In the genomic region with DNA sequence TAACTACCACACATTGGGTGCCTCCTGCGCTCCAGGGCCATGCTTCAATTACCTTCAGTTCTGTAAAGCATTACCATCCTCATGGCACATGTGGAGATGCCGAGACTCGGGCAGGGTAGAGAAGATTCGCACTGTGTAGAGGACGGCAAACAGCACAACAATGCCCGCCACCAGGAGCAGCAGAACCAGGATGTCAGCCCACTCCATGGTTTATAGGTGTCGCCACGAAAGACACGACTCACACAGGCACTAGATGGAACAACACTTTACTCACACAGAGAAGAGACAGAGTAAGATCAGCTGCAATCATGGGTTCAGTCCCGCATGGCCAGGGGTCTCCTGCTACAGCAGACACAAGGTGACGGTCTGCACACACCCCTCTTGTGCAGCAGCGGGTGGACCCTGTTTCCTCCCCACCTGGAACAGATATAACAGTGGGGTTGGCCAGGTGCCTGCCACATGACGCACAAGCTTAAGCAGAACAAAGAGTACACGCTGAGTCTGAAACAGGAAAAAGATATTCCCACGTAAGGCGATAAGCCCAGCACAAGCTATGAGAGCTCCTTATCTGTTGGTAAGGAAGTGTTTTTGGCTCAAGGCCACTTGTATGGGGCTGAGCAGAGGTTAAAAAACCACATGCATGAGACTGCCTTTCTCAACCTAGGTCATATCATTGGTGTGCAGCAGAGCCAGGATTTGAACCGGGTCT, we compare ENCODE assay signal across 1 cellular context.
TF ChIP-seq lines count a peak whose summit lies in the region.

No MANE protein-coding gene starts in this region.

TF ChIP-seq in GM23338, 12 proteins besides CTCF, POLR2A, EP300 and RAD21:
- TF ChIP-seq, protein P1, sequence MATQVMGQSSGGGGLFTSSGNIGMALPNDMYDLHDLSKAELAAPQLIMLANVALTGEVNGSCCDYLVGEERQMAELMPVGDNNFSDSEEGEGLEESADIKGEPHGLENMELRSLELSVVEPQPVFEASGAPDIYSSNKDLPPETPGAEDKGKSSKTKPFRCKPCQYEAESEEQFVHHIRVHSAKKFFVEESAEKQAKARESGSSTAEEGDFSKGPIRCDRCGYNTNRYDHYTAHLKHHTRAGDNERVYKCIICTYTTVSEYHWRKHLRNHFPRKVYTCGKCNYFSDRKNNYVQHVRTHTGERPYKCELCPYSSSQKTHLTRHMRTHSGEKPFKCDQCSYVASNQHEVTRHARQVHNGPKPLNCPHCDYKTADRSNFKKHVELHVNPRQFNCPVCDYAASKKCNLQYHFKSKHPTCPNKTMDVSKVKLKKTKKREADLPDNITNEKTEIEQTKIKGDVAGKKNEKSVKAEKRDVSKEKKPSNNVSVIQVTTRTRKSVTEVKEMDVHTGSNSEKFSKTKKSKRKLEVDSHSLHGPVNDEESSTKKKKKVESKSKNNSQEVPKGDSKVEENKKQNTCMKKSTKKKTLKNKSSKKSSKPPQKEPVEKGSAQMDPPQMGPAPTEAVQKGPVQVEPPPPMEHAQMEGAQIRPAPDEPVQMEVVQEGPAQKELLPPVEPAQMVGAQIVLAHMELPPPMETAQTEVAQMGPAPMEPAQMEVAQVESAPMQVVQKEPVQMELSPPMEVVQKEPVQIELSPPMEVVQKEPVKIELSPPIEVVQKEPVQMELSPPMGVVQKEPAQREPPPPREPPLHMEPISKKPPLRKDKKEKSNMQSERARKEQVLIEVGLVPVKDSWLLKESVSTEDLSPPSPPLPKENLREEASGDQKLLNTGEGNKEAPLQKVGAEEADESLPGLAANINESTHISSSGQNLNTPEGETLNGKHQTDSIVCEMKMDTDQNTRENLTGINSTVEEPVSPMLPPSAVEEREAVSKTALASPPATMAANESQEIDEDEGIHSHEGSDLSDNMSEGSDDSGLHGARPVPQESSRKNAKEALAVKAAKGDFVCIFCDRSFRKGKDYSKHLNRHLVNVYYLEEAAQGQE (IDR thresholded peaks at IDR 0.05; ENCODE audit: unreplicated experiment): no peak
- TF ChIP-seq ZNF114 (CRISPR knock-in tag; IDR thresholded peaks at IDR 0.05): no peak
- TF ChIP-seq JUNB (IDR thresholded peaks at IDR 0.05; ENCODE audit: unreplicated experiment): no peak
- no peak for TF ChIP-seq STAT1 (IDR thresholded peaks at IDR 0.05; ENCODE audit: unreplicated experiment)
- no peak for TF ChIP-seq CREB1 (CRISPR knock-in tag; IDR thresholded peaks at IDR 0.05; ENCODE audit: low read depth)
TF ChIP-seq in GM23338: peak in this region for 0.
